ENCODE assay signal across 4 cellular contexts in the genomic region with DNA sequence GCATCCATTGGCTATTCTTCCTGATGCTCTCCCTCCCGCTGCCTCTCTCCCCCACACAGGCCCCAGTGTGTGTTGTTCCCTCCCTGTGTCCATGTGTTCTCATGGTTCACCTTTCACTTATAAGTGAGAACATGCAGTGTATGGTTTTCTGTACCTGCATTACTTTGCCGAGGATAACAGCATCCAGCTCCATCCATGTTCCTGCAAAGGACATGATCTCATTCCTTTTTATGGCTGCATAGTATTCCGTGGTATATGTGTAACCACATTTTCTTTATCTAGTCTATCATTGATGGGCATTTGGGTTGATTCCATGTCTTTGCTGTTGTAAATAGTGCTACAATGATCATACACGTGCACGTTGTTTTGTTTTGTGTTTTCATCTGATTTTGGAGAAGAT. TPM values are rescaled to one million over a fixed set of nuclear protein-coding genes. Genes with fewer than 3 reads are reported as not detected.
"Had no signal": no experiment of that assay in that cellular context is flagged by ENCODE, and none has a peak within 500 bp of the region (broad histone marks: within the 10 kb centered on the region; RNA-seq: fewer than 3 reads in every experiment).

No MANE protein-coding gene starts in this region.

RNA-seq across cellular contexts. Expression of gene SYCE1L, which starts 43.3 kb away (rescaled TPM):
- total RNA-seq: HT-29, HT1080, IMR-90 had no signal
- polyA plus RNA-seq: HepG2 had no signal
